9 cellular contexts compared by ENCODE assay signal in genomic region chr5:7662289-7662688, GRCh38.
"Had no signal": no experiment of that assay in that cellular context is flagged by ENCODE, and none has a peak within 500 bp of the region (broad histone marks: within the 10 kb centered on the region; RNA-seq: fewer than 3 reads in every experiment).

No MANE protein-coding gene starts in this region.

- H3K4me3 ChIP-seq: GM23248, HAP-1, K562 had no signal

- H3K27ac Mint-ChIP-seq: HFFc6 had no signal

- H3K36me3 ChIP-seq: HAP-1 had no signal

- DNase-seq: GM23248, GOT3, H7, HFFc6, IMR-90, KG1 had no signal

- ATAC-seq: HCT116, K562 had no signal

- H3K4me3 Mint-ChIP-seq: HFFc6 had no signal

- H3K27ac ChIP-seq: GM23248 had no signal

- H3K9me3 ChIP-seq: HAP-1 had no signal

- H3K4me1 ChIP-seq: HAP-1 had no signal
